18 cellular contexts compared by ENCODE assay signal in the genomic region with DNA sequence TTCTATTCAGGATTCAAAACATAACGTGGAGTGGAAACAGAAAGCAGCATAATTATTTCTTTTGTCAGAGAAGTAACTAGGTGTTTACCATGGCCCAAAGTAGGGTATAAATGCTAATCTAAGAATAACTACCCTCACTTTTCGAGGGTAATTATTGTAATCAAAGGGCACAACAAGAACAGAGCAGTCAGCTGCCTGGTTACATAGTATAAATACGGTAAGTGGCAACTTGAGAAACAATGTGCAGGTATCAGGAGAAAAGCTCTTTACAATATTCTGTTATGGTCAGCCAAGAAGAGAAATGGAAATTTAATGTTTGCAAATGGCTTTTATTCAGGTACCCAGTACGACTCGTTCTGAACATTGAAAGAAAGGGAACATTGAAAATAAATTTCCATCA.
"Had no signal": no experiment of that assay in that cellular context is flagged by ENCODE, and none has a peak within 500 bp of the region (broad histone marks: within the 10 kb centered on the region; RNA-seq: fewer than 3 reads in every experiment).

No MANE protein-coding gene starts in this region.

- H3K9me3 ChIP-seq: SJSA1 had no signal

- H3K4me3 ChIP-seq: SJSA1, SK-N-MC had no signal

- H3K27ac ChIP-seq: SJSA1, SK-N-MC had no signal

- H3K36me3 ChIP-seq: SJSA1 had no signal

- H3K27me3 ChIP-seq: SJSA1 had no signal

- DNase-seq: KBM-7, MV-4-11, NCI-H1048, NCI-H187, NCI-H2029 treated with DMSO at 0.1 percent for 48 hours, NCI-H2107, NCI-H2171 treated with DMSO at 0.1 percent for 48 hours, NCI-H524, NCI-H526 treated with DMSO at 0.1 percent for 48 hours, NCI-H82, Right ventricle myocardium superior, RPMI8226, SIG-M5, T-helper 2 cell had no signal

- FAIRE-seq: HTR-8/SVneo, RCC 7860 had no signal

- H3K4me1 ChIP-seq: SJSA1 had no signal
